In genomic region chr12:26524862-26525465, GRCh38 we compare ENCODE assay signal across 8 cellular contexts.
DNase-seq lines count a peak whose midpoint lies in the region; ATAC-seq and TF ChIP-seq lines count a peak whose summit lies in the region.

No MANE protein-coding gene starts in this region.

- H3K27me3 Mint-ChIP-seq in natural killer cell (ENCODE audit: low read depth in 2 of 2) (no peaks in the 10 kb centered on the region), type B pancreatic cell (no peaks in the 10 kb centered on the region)
- H3K27me3 Mint-ChIP-seq in natural killer cell treated with Interleukin-12 subunit alpha and Interleukin-12 subunit beta and Interleukin-15 and Interleukin-18, amount 100 ng/mL, for 72 hours, result no peaks in the 10 kb centered on the region

- H3K9me3 Mint-ChIP-seq in natural killer cell (peaks cover 6 to 7% of the 10 kb centered on the region in 2 donors), type B pancreatic cell (peaks cover 7% of the 10 kb centered on the region)
- peaks cover 6% of the 10 kb centered on the region for H3K9me3 Mint-ChIP-seq in natural killer cell treated with Interleukin-12 subunit alpha and Interleukin-12 subunit beta and Interleukin-15 and Interleukin-18, amount 100 ng/mL, for 72 hours

- peaks cover 6% of the 10 kb centered on the region; the same call in 1 of the 2 replicates for H3K4me1 ChIP-seq in SJCRH30
- H3K4me1 ChIP-seq in gastroesophageal sphincter, result peaks cover 0 to 15% (median 0%) of the 10 kb centered on the region in 3 donors

- WGBS in gastroesophageal sphincter (ENCODE audit: low coverage in 1 of 2), 2 donors, result 85 to 96% methylated on average over 2 of the region's 2 CpGs

- no peak overlapping the region for H3K4me3 Mint-ChIP-seq in natural killer cell
- H3K4me3 Mint-ChIP-seq in natural killer cell treated with Interleukin-12 subunit alpha and Interleukin-12 subunit beta and Interleukin-15 and Interleukin-18, amount 100 ng/mL, for 72 hours, result no peak overlapping the region
- no peak overlapping the region for H3K4me3 Mint-ChIP-seq in type B pancreatic cell

- peak; percentile 11 for TF ChIP-seq CTCF in natural killer cell (IDR thresholded peaks at IDR 0.05)
- TF ChIP-seq CTCF in gastroesophageal sphincter (IDR thresholded peaks at IDR 0.05), result peak; percentile 36 to 53 (median 48)
- TF ChIP-seq CTCF in type B pancreatic cell (conservative IDR thresholded peaks at IDR 0.05), result peak; percentile 71

- H3K27me3 ChIP-seq in SJCRH30 (no peaks in the 10 kb centered on the region), gastroesophageal sphincter (no peaks in the 10 kb centered on the region)

- H3K27ac ChIP-seq in SJCRH30 (no peak overlapping the region), gastroesophageal sphincter (no peak overlapping the region)

- H3K9me3 ChIP-seq in SJCRH30 (replicated peaks) (peaks cover 7% of the 10 kb centered on the region; the same call in 1 of the 2 replicates), gastroesophageal sphincter (peaks cover 0 to 18% (median 0%) of the 10 kb centered on the region in 3 donors)

- no peaks in the 10 kb centered on the region for H3K36me3 ChIP-seq in SJCRH30
- peaks cover 0 to 17% of the 10 kb centered on the region in 2 donors for H3K36me3 ChIP-seq in gastroesophageal sphincter

- TF ChIP-seq EP300 in gastroesophageal sphincter (IDR thresholded peaks at IDR 0.05), result no peak

- H3K27ac Mint-ChIP-seq in natural killer cell (no peak overlapping the region), type B pancreatic cell (no peak overlapping the region)
- no peak overlapping the region for H3K27ac Mint-ChIP-seq in natural killer cell treated with Interleukin-12 subunit alpha and Interleukin-12 subunit beta and Interleukin-15 and Interleukin-18, amount 100 ng/mL, for 72 hours

- ATAC-seq in natural killer cell (no peak), gastroesophageal sphincter (no peak), HG03097 (IDR thresholded peaks at IDR 0.05; ENCODE audit: low FRiP score, unreplicated experiment) (no peak)
- ATAC-seq in natural killer cell treated with Interleukin-12 subunit alpha and Interleukin-12 subunit beta and Interleukin-15 and Interleukin-18, amount 100 ng/mL, for 72 hours, result no peak

- TF ChIP-seq POLR2A in gastroesophageal sphincter (IDR thresholded peaks at IDR 0.05), result no peak

- no peak for DNase-seq in natural killer cell
- DNase-seq in natural killer cell treated with Interleukin-12 subunit alpha and Interleukin-12 subunit beta and Interleukin-15 and Interleukin-18, amount 100 ng/mL, for 72 hours (ENCODE audit: low spot score), result no peak
- DNase-seq in SJCRH30, result peak; percentile 13 to 51
- no peak for DNase-seq in type B pancreatic cell (ENCODE audit: extremely low spot score, unreplicated experiment)
- DNase-seq in SIG-M5 treated with dmso at 0.1 percent for 504 hours (lab: John Stamatoyannopoulos, UW; ENCODE audit: unreplicated experiment), result no peak
- no peak for DNase-seq in NCI-H1694 treated with DMSO at 0.1 percent for 48 hours (lab: John Stamatoyannopoulos, UW)

- peaks cover 18 to 24% of the 10 kb centered on the region in 2 donors for H3K4me1 Mint-ChIP-seq in natural killer cell
- peaks cover 6 to 9% of the 10 kb centered on the region in 2 donors for H3K4me1 Mint-ChIP-seq in natural killer cell treated with Interleukin-12 subunit alpha and Interleukin-12 subunit beta and Interleukin-15 and Interleukin-18, amount 100 ng/mL, for 72 hours (ENCODE audit: low read depth in 2 of 2)
- no peaks in the 10 kb centered on the region for H3K4me1 Mint-ChIP-seq in type B pancreatic cell (ENCODE audit: unreplicated experiment)

- intact Hi-C loops in natural killer cell (cut with micrococcal nuclease), result no loop called here

- H3K4me3 ChIP-seq in SJCRH30 (no peak overlapping the region), gastroesophageal sphincter (no peak overlapping the region)

- H3K36me3 Mint-ChIP-seq in natural killer cell (peaks cover 20% of the 10 kb centered on the region), type B pancreatic cell (peaks cover 28% of the 10 kb centered on the region)
- peaks cover 31% of the 10 kb centered on the region for H3K36me3 Mint-ChIP-seq in natural killer cell treated with Interleukin-12 subunit alpha and Interleukin-12 subunit beta and Interleukin-15 and Interleukin-18, amount 100 ng/mL, for 72 hours

Comparison
In these comparisons a context has a peak if more than half of its experiments do, and no peak if none do; other contexts are left out.
1. DNase-seq: peak in SJCRH30 (2 of 2); none in natural killer cell (single experiment), natural killer cell treated with Interleukin-12 subunit alpha and Interleukin-12 subunit beta and Interleukin-15 and Interleukin-18, amount 100 ng/mL, for 72 hours (single experiment), type B pancreatic cell (single experiment), SIG-M5 treated with dmso at 0.1 percent for 504 hours (single experiment) and NCI-H1694 treated with DMSO at 0.1 percent for 48 hours (single experiment).
2. CTCF ChIP-seq: peak in every context shown above with its lines; median percentile 71 in type B pancreatic cell; 48 in gastroesophageal sphincter; 11 in natural killer cell.